In genomic region chr1:79264975-79265818, GRCh38 we compare ENCODE assay signal across 22 cellular contexts.
"Had no signal": no experiment of that assay in that cellular context is flagged by ENCODE, and none has a peak within 500 bp of the region (broad histone marks: within the 10 kb centered on the region; RNA-seq: fewer than 3 reads in every experiment).

No MANE protein-coding gene starts in this region.

- H3K9ac ChIP-seq: parathyroid adenoma had no signal

- H3K4me1 ChIP-seq: body of pancreas, heart right ventricle, parathyroid adenoma, thyroid gland, upper lobe of right lung had no signal

- H2AFZ ChIP-seq: parathyroid adenoma had no signal

- DNase-seq: activated CD4-positive, alpha-beta T cell treated with anti-CD3 and anti-CD28 coated beads for 48 hours; activated CD8-positive, alpha-beta memory T cell treated with anti-CD3 and anti-CD28 coated beads, Interleukin-2, amount 10 ng/mL, durations not matched to agents 7 days and 5 days; activated CD8-positive, alpha-beta T cell treated with anti-CD3 and anti-CD28 coated beads for 36 hours; activated effector memory CD4-positive, alpha-beta T cell treated with anti-CD3 and anti-CD28 coated beads, Interleukin-2, amount 50 U/mL, for 16 hours; activated naive CD4-positive, alpha-beta T cell treated with anti-CD3 and anti-CD28 coated beads, Interleukin-2, amount 50 U/mL, for 16 hours; activated naive CD8-positive, alpha-beta T cell treated with anti-CD3 and anti-CD28 coated beads, Interleukin-2, amount 50 U/mL, for 24 hours; activated T-cell treated with anti-CD3 and anti-CD28 coated beads for 4 hours; body of pancreas; heart right ventricle; islet precursor cell; left cardiac atrium; right cardiac atrium; stimulated activated CD4-positive, alpha-beta T cell treated with anti-CD3 and anti-CD28 coated beads, Interleukin-4, amount 100 ng/mL, for 24 hours; stimulated activated naive CD8-positive, alpha-beta T cell treated with anti-CD3 and anti-CD28 coated beads, Interleukin-15, Interleukin-2, amounts not matched to agents 100 U/mL and 50 U/mL, for 24 hours; T1000; thyroid gland; upper lobe of right lung had no signal

- H3K27ac ChIP-seq: body of pancreas, cardiac muscle cell, epithelial cell of prostate, heart right ventricle, parathyroid adenoma, thyroid gland, upper lobe of right lung had no signal

- H3K9me3 ChIP-seq: body of pancreas, heart right ventricle, thyroid gland, upper lobe of right lung had no signal

- H3K27me3 ChIP-seq: body of pancreas, cardiac muscle cell, heart right ventricle, thyroid gland, upper lobe of right lung had no signal

- H3K79me2 ChIP-seq: parathyroid adenoma had no signal

- H3K4me3 ChIP-seq: body of pancreas, cardiac muscle cell, heart right ventricle, thyroid gland, upper lobe of right lung had no signal

- H3K4me3 Mint-ChIP-seq: activated CD8-positive, alpha-beta memory T cell treated with anti-CD3 and anti-CD28 coated beads, Interleukin-2, amount 10 ng/mL, durations not matched to agents 7 days and 5 days; activated CD8-positive, alpha-beta T cell treated with anti-CD3 and anti-CD28 coated beads for 36 hours; activated naive CD8-positive, alpha-beta T cell treated with anti-CD3 and anti-CD28 coated beads, Interleukin-2, amount 50 U/mL, for 24 hours; memory B cell; natural killer cell treated with Interleukin-12 subunit alpha and Interleukin-12 subunit beta and Interleukin-15 and Interleukin-18, amount 100 ng/mL, for 72 hours had no signal

- H3K36me3 ChIP-seq: cardiac muscle cell, heart right ventricle, thyroid gland, upper lobe of right lung had no signal

- H3K9me3 Mint-ChIP-seq: activated naive CD8-positive, alpha-beta T cell treated with anti-CD3 and anti-CD28 coated beads, Interleukin-2, amount 50 U/mL, for 24 hours; memory B cell had no signal

- H3K27ac Mint-ChIP-seq: activated CD8-positive, alpha-beta memory T cell treated with anti-CD3 and anti-CD28 coated beads, Interleukin-2, amount 10 ng/mL, durations not matched to agents 7 days and 5 days; activated CD8-positive, alpha-beta T cell treated with anti-CD3 and anti-CD28 coated beads for 36 hours; activated naive CD8-positive, alpha-beta T cell treated with anti-CD3 and anti-CD28 coated beads, Interleukin-2, amount 50 U/mL, for 24 hours; memory B cell; natural killer cell treated with Interleukin-12 subunit alpha and Interleukin-12 subunit beta and Interleukin-15 and Interleukin-18, amount 100 ng/mL, for 72 hours had no signal

- H3K27me3 Mint-ChIP-seq: activated CD8-positive, alpha-beta memory T cell treated with anti-CD3 and anti-CD28 coated beads, Interleukin-2, amount 10 ng/mL, durations not matched to agents 7 days and 5 days; activated CD8-positive, alpha-beta T cell treated with anti-CD3 and anti-CD28 coated beads for 36 hours; activated naive CD8-positive, alpha-beta T cell treated with anti-CD3 and anti-CD28 coated beads, Interleukin-2, amount 50 U/mL, for 24 hours; memory B cell; natural killer cell treated with Interleukin-12 subunit alpha and Interleukin-12 subunit beta and Interleukin-15 and Interleukin-18, amount 100 ng/mL, for 72 hours had no signal

- H3K36me3 Mint-ChIP-seq: activated CD8-positive, alpha-beta memory T cell treated with anti-CD3 and anti-CD28 coated beads, Interleukin-2, amount 10 ng/mL, durations not matched to agents 7 days and 5 days; memory B cell; natural killer cell treated with Interleukin-12 subunit alpha and Interleukin-12 subunit beta and Interleukin-15 and Interleukin-18, amount 100 ng/mL, for 72 hours had no signal

- H3K4me1 Mint-ChIP-seq: activated CD8-positive, alpha-beta memory T cell treated with anti-CD3 and anti-CD28 coated beads, Interleukin-2, amount 10 ng/mL, durations not matched to agents 7 days and 5 days; activated naive CD8-positive, alpha-beta T cell treated with anti-CD3 and anti-CD28 coated beads, Interleukin-2, amount 50 U/mL, for 24 hours; memory B cell had no signal
